ENCODE assay signal across 20 cellular contexts in genomic region chr14:77200406-77200985, GRCh38. TPM values are rescaled to one million over a fixed set of nuclear protein-coding genes. Genes with fewer than 3 reads are reported as not detected.
"Had no signal": no experiment of that assay in that cellular context is flagged by ENCODE, and none has a peak within 500 bp of the region (broad histone marks: within the 10 kb centered on the region; RNA-seq: fewer than 3 reads in every experiment).

No MANE protein-coding gene starts in this region.

- H3K27ac Mint-ChIP-seq: activated naive CD4-positive, alpha-beta T cell treated with anti-CD3 and anti-CD28 coated beads, Interleukin-2, amount 50 U/mL, for 24 hours; dendritic cell treated with granulocyte-macrophage colony-stimulating factor and Interleukin-4, amounts not matched to agents 40 ng/mL and 50 ng/mL, for 4 days; effector memory CD8-positive, alpha-beta T cell; natural killer cell; stimulated activated naive B cell treated with anti-CD40 and anti-IgM and Interleukin-4, amounts not matched to agents 10 μg/mL and 1 μg/mL and 100 μg/mL, for 72 hours had no signal

- H3K27ac ChIP-seq: brain microvascular endothelial cell, prostate gland, right lobe of liver, transverse colon had no signal

- H3K9me3 Mint-ChIP-seq: activated naive CD4-positive, alpha-beta T cell treated with anti-CD3 and anti-CD28 coated beads, Interleukin-2, amount 50 U/mL, for 24 hours; dendritic cell treated with granulocyte-macrophage colony-stimulating factor and Interleukin-4, amounts not matched to agents 40 ng/mL and 50 ng/mL, for 4 days; effector memory CD8-positive, alpha-beta T cell; natural killer cell; stimulated activated naive B cell treated with anti-CD40 and anti-IgM and Interleukin-4, amounts not matched to agents 10 μg/mL and 1 μg/mL and 100 μg/mL, for 72 hours had no signal

- H3K4me1 Mint-ChIP-seq: activated naive CD4-positive, alpha-beta T cell treated with anti-CD3 and anti-CD28 coated beads, Interleukin-2, amount 50 U/mL, for 24 hours; natural killer cell; stimulated activated naive B cell treated with anti-CD40 and anti-IgM and Interleukin-4, amounts not matched to agents 10 μg/mL and 1 μg/mL and 100 μg/mL, for 72 hours had no signal

- H3K9me3 ChIP-seq: prostate gland, right lobe of liver, transverse colon had no signal

- ATAC-seq: activated CD4-positive, CD25-positive, alpha-beta regulatory T cell treated with anti-CD3 and anti-CD28 coated beads, Interleukin-2, amount 50 U/mL, for 24 hours; effector memory CD8-positive, alpha-beta T cell; left colon; natural killer cell; right lobe of liver; stimulated activated naive B cell treated with anti-CD40 and anti-IgM and Interleukin-4, amounts not matched to agents 10 μg/mL and 1 μg/mL and 100 μg/mL, for 72 hours had no signal

- H3K4me3 ChIP-seq: prostate gland, right lobe of liver, transverse colon had no signal

- H3K36me3 Mint-ChIP-seq: activated naive CD4-positive, alpha-beta T cell treated with anti-CD3 and anti-CD28 coated beads, Interleukin-2, amount 50 U/mL, for 24 hours; natural killer cell; stimulated activated naive B cell treated with anti-CD40 and anti-IgM and Interleukin-4, amounts not matched to agents 10 μg/mL and 1 μg/mL and 100 μg/mL, for 72 hours had no signal

- H3K27me3 ChIP-seq: brain microvascular endothelial cell, right lobe of liver, transverse colon had no signal

- H3K4me1 ChIP-seq: prostate gland, right lobe of liver had no signal

- H3K36me3 ChIP-seq: brain microvascular endothelial cell, prostate gland, right lobe of liver, transverse colon had no signal

- DNase-seq: activated effector memory CD4-positive, alpha-beta T cell treated with Interleukin-2 at 50 U/mL for 16 hours; activated T-cell treated with anti-CD3 and anti-CD28 coated beads, Interleukin-2, amount 50 U/mL, for 1 hour; amygdala; brain microvascular endothelial cell; effector memory CD8-positive, alpha-beta T cell; left colon; natural killer cell; occipital lobe; stimulated activated CD4-positive, alpha-beta T cell treated with anti-CD3 and anti-CD28 coated beads, Interleukin-2, amount 100 ng/mL, for 24 hours; stimulated activated naive B cell treated with anti-CD40 and anti-IgM and Interleukin-4, amounts not matched to agents 10 μg/mL and 1 μg/mL and 100 μg/mL, for 72 hours; substantia nigra; transverse colon had no signal

- H3K4me3 Mint-ChIP-seq: activated naive CD4-positive, alpha-beta T cell treated with anti-CD3 and anti-CD28 coated beads, Interleukin-2, amount 50 U/mL, for 24 hours; dendritic cell treated with granulocyte-macrophage colony-stimulating factor and Interleukin-4, amounts not matched to agents 40 ng/mL and 50 ng/mL, for 4 days; effector memory CD8-positive, alpha-beta T cell; natural killer cell; stimulated activated naive B cell treated with anti-CD40 and anti-IgM and Interleukin-4, amounts not matched to agents 10 μg/mL and 1 μg/mL and 100 μg/mL, for 72 hours had no signal

- H3K27me3 Mint-ChIP-seq: dendritic cell treated with granulocyte-macrophage colony-stimulating factor and Interleukin-4, amounts not matched to agents 40 ng/mL and 50 ng/mL, for 4 days had no signal

RNA-seq across cellular contexts. Expression of gene ZDHHC22, which starts 58.9 kb away (rescaled TPM):
- total RNA-seq: epithelial cell of proximal tubule; left colon; lung microvascular endothelial cell; natural killer cell; right lobe of liver; T-helper 2 cell treated with Interferon-gamma antibody and Interleukin-4, amounts not matched to agents 100 ng/mL and 5 ng/mL, for 36 hours had no signal
